Comparison of ENCODE assay signal across 20 cellular contexts in genomic region chr12:40701756-40702155, GRCh38. TPM values are rescaled to one million over a fixed set of nuclear protein-coding genes. Genes with fewer than 3 reads are reported as not detected.
DNase-seq lines count a peak whose midpoint lies in the region; ATAC-seq lines count a peak whose summit lies in the region.
"Had no signal": no experiment of that assay in that cellular context is flagged by ENCODE, and none has a peak within 500 bp of the region (broad histone marks: within the 10 kb centered on the region; RNA-seq: fewer than 3 reads in every experiment).

No MANE protein-coding gene starts in this region.

- DNase-seq in D341Med (ENCODE audit: low spot score) = no peak
- DNase-seq in Right ventricle myocardium inferior (ENCODE audit: missing footprints) = no peak
- no peak for DNase-seq in HPDE6-E6E7 (ENCODE audit: extremely low spot score)
- DNase-seq: activated CD4-positive, alpha-beta T cell treated with anti-CD3 and anti-CD28 coated beads for 1 hour; CD4-positive, CD25-positive, alpha-beta regulatory T cell; effector CD4-positive, alpha-beta T cell; erythroblast; foreskin melanocyte; HCEC 1CT; hypothalamus; islet precursor cell; NCI-H1417 treated with DMSO at 0.1 percent for 48 hours; NCI-H524; stimulated activated naive CD4-positive, alpha-beta T cell treated with Interleukin-2 at 50 U/mL for 16 hours had no signal

- ATAC-seq in GM18519 (IDR thresholded peaks at IDR 0.05; ENCODE audit: low FRiP score, unreplicated experiment) = peak; percentile 94
- ATAC-seq in GM19463 (IDR thresholded peaks at IDR 0.05; ENCODE audit: unreplicated experiment) = peak; percentile 81
- peak; percentile 86 for ATAC-seq in HG02885 (IDR thresholded peaks at IDR 0.05; ENCODE audit: poor library complexity, unreplicated experiment)
- peak; percentile 87 for ATAC-seq in HG03565 (IDR thresholded peaks at IDR 0.05; ENCODE audit: unreplicated experiment)
- ATAC-seq in Right ventricle myocardium inferior = no peak
- ATAC-seq: activated naive CD4-positive, alpha-beta T cell treated with anti-CD3 and anti-CD28 coated beads, Interleukin-2, amount 50 U/mL, for 72 hours had no signal

- intact Hi-C loops in Right ventricle myocardium inferior (cut with DNase I) = no loop called here

RNA-seq across cellular contexts. Expression of gene CNTN1, which starts 9.5 kb away (rescaled TPM):
- 0.73 TPM for total RNA-seq in Right ventricle myocardium inferior
- total RNA-seq: activated naive CD4-positive, alpha-beta T cell treated with anti-CD3 and anti-CD28 coated beads, Interleukin-2, amount 50 U/mL, for 72 hours; activated T-helper 1 cell treated with anti-CD3 and anti-CD28 coated beads, Interleukin-12 subunit alpha, Interleukin-12 subunit beta, Interleukin-2, Interleukin-4 antibody, amounts not matched to agents 30 ng/mL and 10 ng/mL and 1 ng/mL, durations not matched to agents 14 hours and 24 hours and 36 hours; CD4-positive, CD25-positive, alpha-beta regulatory T cell had no signal
